ENCODE assay signal across 16 cellular contexts in genomic region chr3:185979721-185980121, GRCh38. TPM values are rescaled to one million over a fixed set of nuclear protein-coding genes. Genes with fewer than 3 reads are reported as not detected.
DNase-seq lines count a peak whose midpoint lies in the region; ATAC-seq and TF ChIP-seq lines count a peak whose summit lies in the region.
"Had no signal": no experiment of that assay in that cellular context is flagged by ENCODE, and none has a peak within 500 bp of the region (broad histone marks: within the 10 kb centered on the region; RNA-seq: fewer than 3 reads in every experiment).

No MANE protein-coding gene starts in this region.

- CTCF ChIA-PET in PC-3 (lab: Charles Lee): no interaction called here

- H3F3A ChIP-seq in PC-3 (ENCODE audit: low read length, unreplicated experiment): no peaks in the 10 kb centered on the region

- no TSS peak for BruUV-seq in PC-3 (replicated peaks; lab: Mats Ljungman, UMichigan)

- H3K27me3 Mint-ChIP-seq in natural killer cell (ENCODE audit: low read depth in 2 of 2): peaks cover 8 to 9% of the 10 kb centered on the region in 2 donors

- H3K27ac ChIP-seq in VCaP (peak overlapping the region; percentile 10; the same call in 1 of the 2 replicates), PC-3 (ENCODE audit: low read length) (no peak overlapping the region)
- H3K27ac ChIP-seq: GM23248, HL-60 had no signal

- ATAC-seq in esophagus mucosa (no peak), PC-3 (no peak), natural killer cell (no peak)
- ATAC-seq: CD8-positive, alpha-beta T cell had no signal

- H3K36me3 Mint-ChIP-seq in natural killer cell: no peaks in the 10 kb centered on the region
- H3K36me3 Mint-ChIP-seq: CD8-positive, alpha-beta T cell had no signal

- no peak overlapping the region for H3K9ac ChIP-seq in PC-3 (ENCODE audit: low read length)
- H3K9ac ChIP-seq: GM23248 had no signal

- POLR2A ChIA-PET in PC-3 (lab: Charles Lee; ENCODE audit: unreplicated experiment): interaction anchor here (0.6 kb wide), 1 partner anchor 561 kb away, joined by 5 read pairs; no protein-coding TSS in a partner anchor

- H3K4me2 ChIP-seq in PC-3 (ENCODE audit: low read length): no peak overlapping the region

- DNase-seq in NCI-H2107 treated with DMSO at 0.1 percent for 48 hours (lab: John Stamatoyannopoulos, UW; ENCODE audit: unreplicated experiment): peak; percentile 40
- DNase-seq in dermis microvascular lymphatic vessel endothelial cell (ENCODE audit: low read depth in 2 of 2): peak; percentile 26 to 60
- peak; percentile 53 for DNase-seq in myocyte (ENCODE audit: low read depth)
- no peak for DNase-seq in PC-3
- no peak for DNase-seq in SW480 (ENCODE audit: low spot score)
- no peak for DNase-seq in natural killer cell
- DNase-seq: CD8-positive, alpha-beta T cell; KG1; NCI-H1092 treated with DMSO at 0.1 percent for 48 hours; NCI-H1694; NCI-H2171; NCI-H82 had no signal

- H3K9me3 Mint-ChIP-seq in natural killer cell: no peaks in the 10 kb centered on the region
- H3K9me3 Mint-ChIP-seq: CD8-positive, alpha-beta T cell had no signal

- intact Hi-C loops in PC-3 (cut with micrococcal nuclease) (loop anchor here (10.0 kb wide), 2 partner anchors 125 to 1185 kb away; partner anchors contain the start of gene ETV5), natural killer cell (cut with micrococcal nuclease) (loop anchor here (10.0 kb wide), 1 partner anchor 845 kb away; no protein-coding TSS in a partner anchor)

- no peak overlapping the region for H2AFZ ChIP-seq in PC-3 (ENCODE audit: low read length)
- H2AFZ ChIP-seq: GM23248 had no signal

- H3K9me2 ChIP-seq in PC-3 (replicated peaks; ENCODE audit: low read length): no peaks in the 10 kb centered on the region

- no peak overlapping the region for H3K4me3 Mint-ChIP-seq in natural killer cell
- H3K4me3 Mint-ChIP-seq: CD8-positive, alpha-beta T cell had no signal

- no peaks in the 10 kb centered on the region for H3K9me3 ChIP-seq in PC-3 (ENCODE audit: low read length)

- no peaks in the 10 kb centered on the region for H3K27me3 ChIP-seq in PC-3 (ENCODE audit: low read length)

- no peaks in the 10 kb centered on the region for H3K79me2 ChIP-seq in PC-3 (ENCODE audit: low read length)

- no peak for TF ChIP-seq CTCF in VCaP (conservative IDR thresholded peaks at IDR 0.05)
- no peak for TF ChIP-seq CTCF in PC-3 (conservative IDR thresholded peaks at IDR 0.05; ENCODE audit: low read depth, low read length)
- no peak for TF ChIP-seq CTCF in natural killer cell (IDR thresholded peaks at IDR 0.05)

- H3K4me1 Mint-ChIP-seq in natural killer cell: peaks cover 5 to 11% of the 10 kb centered on the region in 2 donors

- no peak overlapping the region for H3K4me3 ChIP-seq in PC-3 (ENCODE audit: low read length)
- H3K4me3 ChIP-seq: GM23248 had no signal

- H3K27ac Mint-ChIP-seq in natural killer cell: no peak overlapping the region
- H3K27ac Mint-ChIP-seq: CD8-positive, alpha-beta T cell had no signal

- H3K36me3 ChIP-seq in PC-3 (ENCODE audit: low read depth, low read length): 0 out of 2 replicates have a peak, but pooled peaks cover 3% of the 10 kb centered on the region

- H3K4me1 ChIP-seq in PC-3 (ENCODE audit: insufficient read depth, low read length): peaks cover 14% of the 10 kb centered on the region

- no peaks in the 10 kb centered on the region for H4K20me1 ChIP-seq in PC-3 (ENCODE audit: low read length)

RNA-seq across cellular contexts. Expression of gene TRA2B, which starts 41.9 kb away (rescaled TPM):
- 174 and 191 TPM in 2 replicates for total RNA-seq in dermis microvascular lymphatic vessel endothelial cell
- 103 and 114 TPM in 2 replicates for total RNA-seq in myocyte
- polyA plus RNA-seq in myocyte (2012): 82.1 TPM
- 86.0 TPM for total RNA-seq in esophagus mucosa
- total RNA-seq in PC-3 (2014; rRNA removed): 279 and 287 TPM in 2 replicates
- total RNA-seq in natural killer cell: 100 to 1,000 TPM; 565 to 669 (median 596) TPM

Comparison
In these comparisons a context has a peak if more than half of its experiments do, and no peak if none do; other contexts are left out.
1. DNase-seq: peak in NCI-H2107 treated with DMSO at 0.1 percent for 48 hours (single experiment), dermis microvascular lymphatic vessel endothelial cell (2 of 2) and myocyte (single experiment); none in PC-3 (single experiment), SW480 (single experiment) and natural killer cell (single experiment).